ENCODE assay signal across 13 cellular contexts in the genomic region with DNA sequence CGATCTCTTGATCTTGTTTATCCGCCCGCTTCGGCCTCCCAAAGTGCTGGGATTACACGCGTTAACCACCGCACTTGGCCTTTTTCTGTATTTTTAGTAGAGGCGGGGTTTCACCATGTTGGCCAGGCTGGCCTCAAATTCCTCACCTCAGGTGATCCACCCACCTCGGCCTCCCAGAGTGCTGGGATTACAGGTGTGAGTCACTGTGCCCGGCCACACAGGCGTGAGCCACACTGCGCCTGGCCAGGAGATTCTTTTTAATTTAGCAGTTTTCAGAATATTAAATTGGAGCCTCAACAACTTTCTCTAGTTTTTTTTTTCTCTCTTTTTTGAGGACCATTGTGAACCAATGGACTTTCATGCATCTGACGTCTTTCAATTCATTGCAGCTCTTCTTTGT. TPM values are rescaled to one million over a fixed set of nuclear protein-coding genes. Genes with fewer than 3 reads are reported as not detected.
DNase-seq lines count a peak whose midpoint lies in the region; ATAC-seq and TF ChIP-seq lines count a peak whose summit lies in the region.
"Not testable (repeated sequence)": the region's sequence is repeated elsewhere in the genome, so short reads cannot be mapped to it uniquely, and the experiment has no call there.
"Had no signal": no experiment of that assay in that cellular context is flagged by ENCODE, and none has a peak within 500 bp of the region (broad histone marks: within the 10 kb centered on the region; RNA-seq: fewer than 3 reads in every experiment).

No MANE protein-coding gene starts in this region.

- peak overlapping the region; percentile 92 for H3K27ac Mint-ChIP-seq in endodermal cell

- not testable (repeated sequence) for H4K20me1 ChIP-seq in HCT116 (ENCODE audit: insufficient read depth); mammary epithelial cell (ENCODE audit: insufficient read depth, low read length)

- dilution Hi-C loops in mammary epithelial cell (cut with HindIII; ENCODE audit: low sequenced_read_pairs), result loop anchor here (5.0 to 10.0 kb wide), 4 partner anchors 105 to 343 kb away; no protein-coding TSS in a partner anchor

- H3K4me3 Mint-ChIP-seq in endodermal cell, result peak overlapping the region; percentile 30

- H4K91ac ChIP-seq in trophoblast cell (ENCODE audit: low read depth, low read length), result not testable (repeated sequence)

- intact Hi-C loops in HCT116 (cut with micrococcal nuclease), result loop anchor here (2.0 to 5.0 kb wide), 3 partner anchors 73 to 358 kb away; a partner anchor contains a TSS
- intact Hi-C loops in mammary epithelial cell (cut with micrococcal nuclease), result loop anchor here (1.0 to 2.0 kb wide), 3 partner anchors 45 to 353 kb away; a partner anchor contains a TSS

- not testable (repeated sequence) for H2AK5ac ChIP-seq in trophoblast cell (ENCODE audit: low read length)

- not testable (repeated sequence) for H2BK120ac ChIP-seq in trophoblast cell (ENCODE audit: insufficient read depth, low read length, poor library complexity)

- TF ChIP-seq POLR2A in HCT116 (IDR thresholded peaks at IDR 0.05; ENCODE audit: borderline replicate concordance, extremely low read depth, insufficient read depth, insufficient read length), result not testable (repeated sequence)

- not testable (repeated sequence) for TF ChIP-seq RAD21 in HCT116 (IDR thresholded peaks at IDR 0.05; ENCODE audit: low read depth)

- not testable (repeated sequence) for H3K23ac ChIP-seq in trophoblast cell (ENCODE audit: low read length)

- not testable (repeated sequence) for BruUV-seq in HCT116 (replicated peaks; lab: Mats Ljungman, UMichigan); mammary epithelial cell (replicated peaks; lab: Mats Ljungman, UMichigan)

- H3K36me3 Mint-ChIP-seq in endodermal cell (ENCODE audit: low read depth), result peaks cover 11% of the 10 kb centered on the region

- H3K9me3 ChIP-seq in HCT116 (ENCODE audit: control insufficient read depth in 1 of 2, insufficient read depth in 1 of 2, low read depth in 1 of 2, low read length in 2 of 2); HUES64 (ENCODE audit: insufficient read depth, low read depth, low read length); RWPE2 (ENCODE audit: severe bottlenecking); mammary epithelial cell (replicated peaks; ENCODE audit: insufficient read depth, low read length); endodermal cell (ENCODE audit: control insufficient read depth, low read length); iPS-15b (ENCODE audit: control insufficient read depth, insufficient read depth, low read length); trophoblast cell (ENCODE audit: insufficient read depth, low read depth, low read length): not testable (repeated sequence)

- RAD21 ChIA-PET in HCT116 (lab: Charles Lee; ENCODE audit: low non-redundant PET in 1 of 2, low total read pairs in 2 of 2, uncharacterized antibody in 2 of 2, unreplicated experiment in 2 of 2), result interaction anchor here in 1 of 2 experiments (0.6 kb wide), 1 partner anchor 57 kb away, joined by 3 read pairs; no protein-coding TSS in a partner anchor

- not testable (repeated sequence) for H3K14ac ChIP-seq in trophoblast cell (ENCODE audit: low read length)

- H2BK5ac ChIP-seq in trophoblast cell (ENCODE audit: low read depth, low read length, poor library complexity), result not testable (repeated sequence)

- H3K9me2 ChIP-seq in HCT116 (ENCODE audit: insufficient read depth), result not testable (repeated sequence)

- TF ChIP-seq CTCF in HCT116 (IDR thresholded peaks at IDR 0.05 in 2 of 3, conservative IDR thresholded peaks at IDR 0.05 in 1 of 3; ENCODE audit: borderline replicate concordance in 1 of 3, insufficient read depth in 1 of 3, low read depth in 2 of 3, low read length in 2 of 3); RWPE2 (IDR thresholded peaks at IDR 0.05; ENCODE audit: poor library complexity, severe bottlenecking); mammary epithelial cell (conservative IDR thresholded peaks at IDR 0.05 in 1 of 2, IDR thresholded peaks at IDR 0.05 in 1 of 2; ENCODE audit: extremely low read depth in 1 of 2, insufficient read depth in 1 of 2, low read depth in 1 of 2, low read length in 2 of 2); endodermal cell (conservative IDR thresholded peaks at IDR 0.05): not testable (repeated sequence)

- H3K79me1 ChIP-seq in trophoblast cell (ENCODE audit: low read length), result not testable (repeated sequence)

- H3K9ac ChIP-seq in HCT116 (ENCODE audit: low read length) (peak overlapping the region; percentile 36), endodermal cell (ENCODE audit: extremely low read depth, low read length, poor library complexity, severe bottlenecking) (peak overlapping the region; percentile 26)
- not testable (repeated sequence) for H3K9ac ChIP-seq in HUES64 (ENCODE audit: low read depth, low read length); mammary epithelial cell (ENCODE audit: insufficient read depth, low read length); iPS-15b (ENCODE audit: low read depth, low read length); trophoblast cell (ENCODE audit: low read length)

- H2AFZ ChIP-seq in HCT116 (ENCODE audit: low read depth, low read length, poor library complexity, severe bottlenecking), result peak overlapping the region; percentile 85
- H2AFZ ChIP-seq in mammary epithelial cell (ENCODE audit: low read depth, low read length); trophoblast cell (ENCODE audit: insufficient read depth, low read length, poor library complexity): not testable (repeated sequence)

- H2BK12ac ChIP-seq in trophoblast cell (ENCODE audit: low read length), result not testable (repeated sequence)

- in situ Hi-C loops in mammary epithelial cell (cut with MboI; ENCODE audit: low sequenced_read_pairs in 2 of 2), result loop anchor here in 1 of 2 donors (5.0 kb wide), 1 partner anchor 78 kb away; a partner anchor contains a TSS

- peak overlapping the region; percentile 21 to 23 for H3K4me3 ChIP-seq in HCT116 (replicated peaks in 1 of 2; ENCODE audit: low read depth in 1 of 2, low read length in 2 of 2)
- H3K4me3 ChIP-seq in HUES64 (ENCODE audit: low read length); RWPE2 (ENCODE audit: severe bottlenecking); mammary epithelial cell (replicated peaks in 1 of 3; ENCODE audit: insufficient read depth in 1 of 3, low read depth in 2 of 3, low read length in 3 of 3); endodermal cell (ENCODE audit: low read length); trophoblast cell (ENCODE audit: low read depth, low read length): not testable (repeated sequence)
- H3K4me3 ChIP-seq in iPS-15b (ENCODE audit: low read depth, low read length), result peak overlapping the region; percentile 11

- 79% methylated on average over 13 of the region's 13 CpGs for WGBS in HUES64
- WGBS in mammary epithelial cell (ENCODE audit: low coverage, missing lambda C conversion rate), result 36% methylated on average over 6 of the region's 13 CpGs
- 80 to 83% methylated on average over 13 of the region's 13 CpGs for WGBS in endodermal cell (ENCODE audit: insufficient coverage in 1 of 2, insufficient read length in 1 of 2), 2 experiments
- no CpG with 5 or more reads among the region's 13 CpGs for WGBS in trophoblast cell (ENCODE audit: extremely low coverage, insufficient coverage, insufficient read length)

- not testable (repeated sequence) for H4K8ac ChIP-seq in trophoblast cell (ENCODE audit: low read depth, low read length)

- DNase-seq in HCT116 (ENCODE audit: low read depth, low spot score); RWPE2 (ENCODE audit: low spot score): not testable (repeated sequence)
- DNase-seq in mammary epithelial cell (peak; percentile 47), endodermal cell (peak; percentile 71), trophoblast cell (peak; percentile 35 to 42)

- H3K4me1 Mint-ChIP-seq in endodermal cell, result not testable (repeated sequence)

- CTCF ChIA-PET in HCT116 (lab: Charles Lee), result interaction anchor here (0.7 to 1.7 kb wide), 11 partner anchors 10 to 82 kb away, joined by 3 to 9 read pairs (median 4); a partner anchor contains a TSS
- CTCF ChIA-PET in mammary epithelial cell (lab: Charles Lee; ENCODE audit: low non-redundant PET), result interaction anchor here (0.8 kb wide), 1 partner anchor 159 kb away, joined by 4 read pairs; no protein-coding TSS in a partner anchor

- not testable (repeated sequence) for H3K27me3 ChIP-seq in HCT116 (ENCODE audit: insufficient read depth, low read length); HUES64 (ENCODE audit: insufficient read depth, low read length); RWPE2 (ENCODE audit: insufficient read depth, poor library complexity, severe bottlenecking); mammary epithelial cell (ENCODE audit: insufficient read depth, low read length); endodermal cell (ENCODE audit: control insufficient read depth, insufficient read depth, low read length, poor library complexity, severe bottlenecking); iPS-15b (ENCODE audit: control insufficient read depth, insufficient read depth, low read length); trophoblast cell (ENCODE audit: insufficient read depth, low read length)

- POLR2A ChIA-PET in HCT116 (lab: Charles Lee), result interaction anchor here (0.7 kb wide), 1 partner anchor 361 kb away, joined by 3 read pairs; no protein-coding TSS in a partner anchor

- H3K4me1 ChIP-seq in HCT116 (ENCODE audit: control insufficient read depth in 1 of 2, insufficient read depth in 2 of 2, low read length in 2 of 2), result peaks cover 14 to 25% of the 10 kb centered on the region in 2 experiments
- H3K4me1 ChIP-seq in HUES64 (ENCODE audit: insufficient read depth, low read length); mammary epithelial cell (ENCODE audit: insufficient read depth, low read length); endodermal cell (ENCODE audit: control insufficient read depth, insufficient read depth, low read length); iPS-15b (ENCODE audit: control insufficient read depth, insufficient read depth, low read length); trophoblast cell (ENCODE audit: control insufficient read depth in 1 of 2, insufficient read depth in 2 of 2, low read length in 2 of 2): not testable (repeated sequence)
- H3K4me1 ChIP-seq in RWPE2 (ENCODE audit: insufficient read depth, poor library complexity, severe bottlenecking), result peaks cover 14% of the 10 kb centered on the region

- H3K27ac ChIP-seq in HCT116 (ENCODE audit: low read depth, low read length), result peak overlapping the region; percentile 81
- H3K27ac ChIP-seq in HUES64 (ENCODE audit: low read depth, low read length), result peak overlapping the region; percentile 17; the same call in 1 of the 2 replicates
- H3K27ac ChIP-seq in RWPE2 (ENCODE audit: poor library complexity, severe bottlenecking), result peak overlapping the region; percentile 22
- H3K27ac ChIP-seq in mammary epithelial cell (ENCODE audit: insufficient read depth, low read depth, low read length); endodermal cell (ENCODE audit: low read depth, low read length); trophoblast cell (ENCODE audit: low read depth, low read length): not testable (repeated sequence)

- H3K36me3 ChIP-seq in HCT116 (ENCODE audit: control insufficient read depth in 1 of 2, insufficient read depth in 2 of 2, low read length in 2 of 2); RWPE2 (ENCODE audit: low read depth); mammary epithelial cell (ENCODE audit: insufficient read depth, low read length); iPS-15b (ENCODE audit: control insufficient read depth, insufficient read depth, low read length): not testable (repeated sequence)
- H3K36me3 ChIP-seq in HUES64 (ENCODE audit: insufficient read depth, low read length), result peaks cover 11% of the 10 kb centered on the region
- peaks cover 11% of the 10 kb centered on the region for H3K36me3 ChIP-seq in endodermal cell (ENCODE audit: control insufficient read depth, insufficient read depth, low read length)
- H3K36me3 ChIP-seq in trophoblast cell (ENCODE audit: control insufficient read depth in 1 of 2, insufficient read depth in 2 of 2, low read length in 2 of 2), result peaks cover 15 to 17% of the 10 kb centered on the region in 2 experiments

- peak; percentile 77 for ATAC-seq in HCT116
- peak; percentile 86 for ATAC-seq in RWPE2 (ENCODE audit: low read depth)

- H3K4me2 ChIP-seq in HCT116 (ENCODE audit: low read length), result peak overlapping the region; percentile 74
- H3K4me2 ChIP-seq in mammary epithelial cell (ENCODE audit: insufficient read depth, low read depth, low read length); trophoblast cell (ENCODE audit: low read length): not testable (repeated sequence)

- not testable (repeated sequence) for H3K4ac ChIP-seq in trophoblast cell (ENCODE audit: low read depth, low read length)

- not testable (repeated sequence) for H3K18ac ChIP-seq in trophoblast cell (ENCODE audit: low read length)

- not testable (repeated sequence) for H3K79me2 ChIP-seq in HCT116 (ENCODE audit: insufficient read depth, low read length); mammary epithelial cell (ENCODE audit: insufficient read depth, low read length); trophoblast cell (ENCODE audit: control insufficient read depth, insufficient read depth, low read length, poor library complexity)

- H3K27me3 Mint-ChIP-seq in endodermal cell (ENCODE audit: insufficient read depth), result not testable (repeated sequence)

- not testable (repeated sequence) for H4K12ac ChIP-seq in trophoblast cell (ENCODE audit: low read depth, low read length)

- H3K9me3 Mint-ChIP-seq in endodermal cell, result not testable (repeated sequence)

RNA-seq across cellular contexts. Expression of a gene that starts 11.3 kb away (rescaled TPM):
- total RNA-seq in HCT116 (2021; ENCODE audit: unreplicated experiment), result 181 TPM
- polyA plus RNA-seq in HCT116 (2012), result 177 and 232 TPM in 2 replicates
- polyA plus RNA-seq in HUES64 (2013, experiment 1 of 2), result 242 TPM
- 230 TPM for polyA plus RNA-seq in HUES64 (2013, experiment 2 of 2)
- total RNA-seq in mammary epithelial cell, result 100 to 1,000 TPM; 262 to 392 TPM
- polyA plus RNA-seq in mammary epithelial cell, result 365 TPM
- 376 TPM for polyA minus RNA-seq in mammary epithelial cell
- 100 to 1,000 TPM; 404 to 410 TPM for total RNA-seq in endodermal cell
- polyA plus RNA-seq in endodermal cell (2013, experiment 1 of 2), result 190 TPM
- polyA plus RNA-seq in endodermal cell (2013, experiment 2 of 2), result 182 TPM
- polyA plus RNA-seq in trophoblast cell (2013), result 469 and 476 TPM in 2 replicates

RNA-seq across cellular contexts. Expression of a gene that starts 14.5 kb away (rescaled TPM):
- total RNA-seq in HCT116 (2021; ENCODE audit: unreplicated experiment) (not detected), mammary epithelial cell (not detected), endodermal cell (not detected)
- polyA plus RNA-seq in HCT116 (2012), result not detected in 2 replicates
- not detected for polyA plus RNA-seq in HUES64 (2013, experiment 1 of 2)
- not detected for polyA plus RNA-seq in HUES64 (2013, experiment 2 of 2)
- polyA plus RNA-seq in mammary epithelial cell, result not detected
- polyA minus RNA-seq in mammary epithelial cell, result not detected
- not detected for polyA plus RNA-seq in endodermal cell (2013, experiment 1 of 2)
- not detected for polyA plus RNA-seq in endodermal cell (2013, experiment 2 of 2)
- not detected in 2 replicates for polyA plus RNA-seq in trophoblast cell (2013)
- total RNA-seq: CD4-positive, alpha-beta memory T cell; H4; HT-29; K562 had no signal
- polyA plus RNA-seq: A549; AG04450; CD4-positive, alpha-beta memory T cell; K562 had no signal

RNA-seq across cellular contexts. Expression of a gene that starts 31.9 kb away (rescaled TPM):
- total RNA-seq in HCT116 (2021; ENCODE audit: unreplicated experiment) (not detected), mammary epithelial cell (not detected), endodermal cell (under 1 TPM; 0.44 to 0.66 TPM)
- polyA plus RNA-seq in HCT116 (2012), result not detected in 2 replicates
- 0.15 TPM for polyA plus RNA-seq in HUES64 (2013, experiment 1 of 2)
- not detected for polyA plus RNA-seq in HUES64 (2013, experiment 2 of 2)
- polyA plus RNA-seq in mammary epithelial cell, result not detected
- not detected for polyA minus RNA-seq in mammary epithelial cell
- 0.68 TPM for polyA plus RNA-seq in endodermal cell (2013, experiment 1 of 2)
- polyA plus RNA-seq in endodermal cell (2013, experiment 2 of 2), result 0.33 TPM
- 0.01 TPM in 1 of 2 replicates, not detected in the other for polyA plus RNA-seq in trophoblast cell (2013)
- total RNA-seq: CD4-positive, alpha-beta memory T cell; H4; HT-29; K562 had no signal
- polyA plus RNA-seq: A549; AG04450; CD4-positive, alpha-beta memory T cell had no signal

RNA-seq across cellular contexts. Expression of a gene that starts 44.5 kb away (rescaled TPM):
- total RNA-seq in HCT116 (2021; ENCODE audit: unreplicated experiment), result 322 TPM
- polyA plus RNA-seq in HCT116 (2012), result 333 and 353 TPM in 2 replicates
- 205 TPM for polyA plus RNA-seq in HUES64 (2013, experiment 1 of 2)
- polyA plus RNA-seq in HUES64 (2013, experiment 2 of 2), result 209 TPM
- 100 to 1,000 TPM in 1 of 2 donors, 10 to 100 TPM in 1; 87.4 to 106 TPM for total RNA-seq in mammary epithelial cell
- 71.7 TPM for polyA plus RNA-seq in mammary epithelial cell
- 43.9 TPM for polyA minus RNA-seq in mammary epithelial cell
- total RNA-seq in endodermal cell, result 100 to 1,000 TPM; 190 to 258 TPM
- polyA plus RNA-seq in endodermal cell (2013, experiment 1 of 2), result 259 TPM
- polyA plus RNA-seq in endodermal cell (2013, experiment 2 of 2), result 234 TPM
- 244 and 253 TPM in 2 replicates for polyA plus RNA-seq in trophoblast cell (2013)
